ENCODE assay signal across 8 cellular contexts in genomic region chr6:40328376-40328987, GRCh38.
A peak's percentile ranks its signal among the peaks of the same experiment; 100 is the strongest.
DNase-seq lines count a peak whose midpoint lies in the region; ATAC-seq and TF ChIP-seq lines count a peak whose summit lies in the region.

No MANE protein-coding gene starts in this region.

- no peak overlapping the region for H3K9ac ChIP-seq in OCI-LY3 (ENCODE audit: low read length)

- no peaks in the 10 kb centered on the region for H3K9me3 Mint-ChIP-seq in mesothelial cell of epicardium

- H3K79me2 ChIP-seq in OCI-LY3 (ENCODE audit: low read length) = no peaks in the 10 kb centered on the region

- ATAC-seq in HG02973 (IDR thresholded peaks at IDR 0.05; ENCODE audit: unreplicated experiment) = no peak

- H3K27ac ChIP-seq in HEK293 (ENCODE audit: extremely low read depth, low read depth, low read length) (no peak overlapping the region), OCI-LY3 (ENCODE audit: low read length) (no peak overlapping the region)

- peaks cover 43% of the 10 kb centered on the region for H3K27me3 ChIP-seq in OCI-LY3 (ENCODE audit: low read depth, low read length)

- H3K4me3 Mint-ChIP-seq in mesothelial cell of epicardium = no peak overlapping the region

- in situ Hi-C loops in ACHN (cut with HindIII; ENCODE audit: low pct_ligation_motif_present, low pct_unique_long_range_greater_than_20kb, low sequenced_read_pairs) = no loop called here
- in situ Hi-C loops in T47D (cut with HindIII; ENCODE audit: low pct_unique_long_range_greater_than_20kb, low sequenced_read_pairs) = no loop called here

- no peaks in the 10 kb centered on the region for H3K36me3 ChIP-seq in HEK293 (ENCODE audit: control insufficient read depth in 2 of 2, insufficient read depth in 1 of 2, low read length in 2 of 2)
- H3K36me3 ChIP-seq in OCI-LY3 (replicated peaks; ENCODE audit: low read depth, low read length) = no peaks in the 10 kb centered on the region

- H3K27ac Mint-ChIP-seq in mesothelial cell of epicardium = no peak overlapping the region

- POLR2A ChIA-PET in HEK293 (lab: Yijun Ruan, JAX) = no interaction called here

- peaks cover 89% of the 10 kb centered on the region for H3K27me3 Mint-ChIP-seq in mesothelial cell of epicardium (ENCODE audit: low read depth)

- no peaks in the 10 kb centered on the region for H3K4me1 Mint-ChIP-seq in mesothelial cell of epicardium

- H2AFZ ChIP-seq in OCI-LY3 (ENCODE audit: low read depth, low read length) = no peak overlapping the region

- DNase-seq in ACHN (peak; percentile 15), T47D (ENCODE audit: low read depth in 1 of 2, low spot score in 1 of 2) (peak; percentile 77 to 84), mesothelial cell of epicardium (ENCODE audit: low spot score in 2 of 2, unreplicated experiment in 2 of 2) (peak in 1 of 2 experiments; percentile 67), HCEC 1CT (no peak), NCI-H1048 (lab: John Stamatoyannopoulos, UW) (no peak)

- H3K4me2 ChIP-seq in OCI-LY3 (ENCODE audit: low read length) = no peak overlapping the region

- H3K4me3 ChIP-seq in HEK293 (ENCODE audit: low read depth, low read length) = no peak overlapping the region
- no peak overlapping the region for H3K4me3 ChIP-seq in OCI-LY3 (ENCODE audit: low read length)

- H3K4me1 ChIP-seq in HEK293 (ENCODE audit: control insufficient read depth, insufficient read depth, low read length) (peaks cover 6% of the 10 kb centered on the region; the same call in 1 of the 2 replicates), OCI-LY3 (ENCODE audit: low read length) (peaks cover 15% of the 10 kb centered on the region)

- TF ChIP-seq CTCF in HEK293 (tag by site-specific recombination; IDR thresholded peaks at IDR 0.05) = peak; percentile 69
- TF ChIP-seq CTCF in OCI-LY3 (IDR thresholded peaks at IDR 0.05; ENCODE audit: low read depth, low read length) = peak; percentile 96
- TF ChIP-seq CTCF in mesothelial cell of epicardium (IDR thresholded peaks at IDR 0.05; ENCODE audit: unreplicated experiment) = peak; percentile 55

- CTCF ChIA-PET in HEK293 (lab: Yijun Ruan, JAX) = interaction anchor here (0.6 to 3.6 kb wide), 51 partner anchors 8 to 748 kb away, joined by 3 to 26 read pairs (median 4); no protein-coding TSS in a partner anchor

- no peaks in the 10 kb centered on the region for H3K36me3 Mint-ChIP-seq in mesothelial cell of epicardium

- H3K9me3 ChIP-seq in HEK293 (ENCODE audit: control insufficient read depth, insufficient read depth, low read depth, low read length) = no peaks in the 10 kb centered on the region
- no peaks in the 10 kb centered on the region for H3K9me3 ChIP-seq in OCI-LY3 (ENCODE audit: insufficient read depth, low read length)

- no peaks in the 10 kb centered on the region for H4K20me1 ChIP-seq in OCI-LY3 (ENCODE audit: insufficient read depth, low read length)

TF ChIP-seq in HEK293, 187 proteins besides CTCF, POLR2A, EP300 and RAD21:
- TF ChIP-seq, protein P1, sequence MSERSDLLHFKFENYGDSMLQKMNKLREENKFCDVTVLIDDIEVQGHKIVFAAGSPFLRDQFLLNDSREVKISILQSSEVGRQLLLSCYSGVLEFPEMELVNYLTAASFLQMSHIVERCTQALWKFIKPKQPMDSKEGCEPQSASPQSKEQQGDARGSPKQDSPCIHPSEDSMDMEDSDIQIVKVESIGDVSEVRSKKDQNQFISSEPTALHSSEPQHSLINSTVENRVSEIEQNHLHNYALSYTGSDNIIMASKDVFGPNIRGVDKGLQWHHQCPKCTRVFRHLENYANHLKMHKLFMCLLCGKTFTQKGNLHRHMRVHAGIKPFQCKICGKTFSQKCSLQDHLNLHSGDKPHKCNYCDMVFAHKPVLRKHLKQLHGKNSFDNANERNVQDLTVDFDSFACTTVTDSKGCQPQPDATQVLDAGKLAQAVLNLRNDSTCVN (tag by site-specific recombination; optimal IDR thresholded peaks at IDR 0.05) = no peak
- TF ChIP-seq ZFHX2 (tag by site-specific recombination; conservative IDR thresholded peaks at IDR 0.05) = 0 out of 2 replicates have a peak, but pooled peaks have one; percentile 49
- TF ChIP-seq KLF8 (tag by site-specific recombination; IDR thresholded peaks at IDR 0.05) = 0 out of 2 replicates have a peak, but pooled peaks have one; percentile 29
- TF ChIP-seq TCF7L2 (IDR thresholded peaks at IDR 0.05; ENCODE audit: borderline replicate concordance, low read depth, low read length) = no peak
- no peak for TF ChIP-seq HIC1 (tag by site-specific recombination; IDR thresholded peaks at IDR 0.05)
- TF ChIP-seq ZNF654 (tag by site-specific recombination; IDR thresholded peaks at IDR 0.05; ENCODE audit: low read depth) = peak; percentile 76
- no peak for TF ChIP-seq HOXD13 (CRISPR knock-in tag; IDR thresholded peaks at IDR 0.05; ENCODE audit: borderline replicate concordance)

Comparison
In these comparisons a context has a peak if more than half of its experiments do, and no peak if none do; other contexts are left out.
1. DNase-seq: peak in ACHN (single experiment) and T47D (2 of 2); none in HCEC 1CT (single experiment) and NCI-H1048 (single experiment).
2. Peak in every context shown above with its lines, with median percentiles within 50 percentile points of each other: CTCF ChIP-seq.